ENCODE assay signal across 9 cellular contexts in genomic region chr20:2507464-2507863, GRCh38. TPM values are rescaled to one million over a fixed set of nuclear protein-coding genes. Genes with fewer than 3 reads are reported as not detected.
A peak's percentile ranks its signal among the peaks of the same experiment; 100 is the strongest.
DNase-seq lines count a peak whose midpoint lies in the region; ATAC-seq and TF ChIP-seq lines count a peak whose summit lies in the region.
"Had no signal": no experiment of that assay in that cellular context is flagged by ENCODE, and none has a peak within 500 bp of the region (broad histone marks: within the 10 kb centered on the region; RNA-seq: fewer than 3 reads in every experiment).

No MANE protein-coding gene starts in this region.

- H3K4me1 Mint-ChIP-seq in T-helper 1 cell treated with Interleukin-12 subunit alpha and Interleukin-12 subunit beta and Interleukin-4 antibody, amounts not matched to agents 30 μg/mL and 1 μg/mL, for 36 hours (ENCODE audit: low read depth), result peaks cover 22% of the 10 kb centered on the region

- no peaks in the 10 kb centered on the region for H3K9me3 ChIP-seq in skeletal muscle satellite cell (replicated peaks; ENCODE audit: low read length)

- H3K27me3 Mint-ChIP-seq in T-helper 1 cell treated with Interleukin-12 subunit alpha and Interleukin-12 subunit beta and Interleukin-4 antibody, amounts not matched to agents 30 μg/mL and 1 μg/mL, for 36 hours (ENCODE audit: low read depth), result peaks cover 15% of the 10 kb centered on the region

- TF ChIP-seq CTCF in RWPE1 (conservative IDR thresholded peaks at IDR 0.05; ENCODE audit: low read depth), result no peak

- no peaks in the 10 kb centered on the region for H3K27me3 ChIP-seq in skeletal muscle satellite cell (ENCODE audit: control insufficient read depth, insufficient read depth, low read length)

- H3K27ac Mint-ChIP-seq in T-helper 1 cell treated with Interleukin-12 subunit alpha and Interleukin-12 subunit beta and Interleukin-4 antibody, amounts not matched to agents 30 μg/mL and 1 μg/mL, for 36 hours, result no peak overlapping the region

- peaks cover 3% of the 10 kb centered on the region for H3K9me3 Mint-ChIP-seq in T-helper 1 cell treated with Interleukin-12 subunit alpha and Interleukin-12 subunit beta and Interleukin-4 antibody, amounts not matched to agents 30 μg/mL and 1 μg/mL, for 36 hours

- peak overlapping the region; percentile 93 for H3K9ac ChIP-seq in skeletal muscle satellite cell (ENCODE audit: low read depth, low read length)

- peaks cover 7% of the 10 kb centered on the region for H3K36me3 Mint-ChIP-seq in T-helper 1 cell treated with Interleukin-12 subunit alpha and Interleukin-12 subunit beta and Interleukin-4 antibody, amounts not matched to agents 30 μg/mL and 1 μg/mL, for 36 hours (ENCODE audit: low read depth)

- ATAC-seq in GM18870 (IDR thresholded peaks at IDR 0.05; ENCODE audit: unreplicated experiment) (no peak), HG03521 (IDR thresholded peaks at IDR 0.05; ENCODE audit: unreplicated experiment) (no peak)

- POLR2A ChIA-PET in RWPE1 (lab: Yijun Ruan, JAX; ENCODE audit: low non-redundant PET), result interaction anchor here (0.8 to 1.2 kb wide), 2 partner anchors 15 to 1289 kb away, joined by 3 to 13 read pairs; partner anchors contain the start of gene CDC25B

- H3K4me3 ChIP-seq in skeletal muscle satellite cell (ENCODE audit: low read length), result peak overlapping the region; percentile 87

- H3K36me3 ChIP-seq in skeletal muscle satellite cell (ENCODE audit: insufficient read depth, low read length), result no peaks in the 10 kb centered on the region

- DNase-seq in T-helper 1 cell, result no peak
- no peak for DNase-seq in RWPE1 (ENCODE audit: low spot score)
- DNase-seq in epithelial cell of prostate (ENCODE audit: low read depth, low spot score), result no peak
- DNase-seq in SK-N-DZ (ENCODE audit: low spot score), result no peak
- DNase-seq: ACHN had no signal

- H3K4me1 ChIP-seq in skeletal muscle satellite cell (ENCODE audit: control insufficient read depth, insufficient read depth, low read length), result peaks cover 10% of the 10 kb centered on the region

- peak overlapping the region; percentile 96 for H3K4me2 ChIP-seq in skeletal muscle satellite cell (ENCODE audit: low read length)

- CTCF ChIA-PET in RWPE1 (lab: Yijun Ruan, JAX), result interaction anchor here (0.6 to 2.6 kb wide), 3 partner anchors 14 to 300 kb away, joined by 4 to 7 read pairs (median 7); no protein-coding TSS in a partner anchor

- peak overlapping the region; percentile 99 for H3K4me3 Mint-ChIP-seq in T-helper 1 cell treated with Interleukin-12 subunit alpha and Interleukin-12 subunit beta and Interleukin-4 antibody, amounts not matched to agents 30 μg/mL and 1 μg/mL, for 36 hours

- H3K27ac ChIP-seq in RWPE1 (peak overlapping the region; percentile 76), epithelial cell of prostate (peak overlapping the region; percentile 50)

RNA-seq across cellular contexts. Expression of gene ZNF343, which starts 1.3 kb away (rescaled TPM):
- 11.8 and 15.2 TPM in 2 replicates for total RNA-seq in skeletal muscle satellite cell (2012; rRNA removed)
- 10.8 and 12.3 TPM in 2 replicates for polyA plus RNA-seq in SK-N-DZ (2014; cell fraction: cytosol; rRNA removed)
- polyA plus RNA-seq in SK-N-DZ (2014; cell fraction: nucleus; rRNA removed), result 15.0 and 24.3 TPM in 2 replicates

RNA-seq across cellular contexts. Expression of gene TMC2, which starts 28.9 kb away (rescaled TPM):
- not detected in 2 replicates for total RNA-seq in skeletal muscle satellite cell (2012; rRNA removed)
- 0.09 and 0.41 TPM in 2 replicates for polyA plus RNA-seq in SK-N-DZ (2014; cell fraction: cytosol; rRNA removed)
- polyA plus RNA-seq in SK-N-DZ (2014; cell fraction: nucleus; rRNA removed), result 0.30 and 1.5 TPM in 2 replicates

RNA-seq across cellular contexts. Expression of gene SNRPB, which starts 36.9 kb away (rescaled TPM):
- 212 and 228 TPM in 2 replicates for total RNA-seq in skeletal muscle satellite cell (2012; rRNA removed)
- 1,780 and 1,783 TPM in 2 replicates for polyA plus RNA-seq in SK-N-DZ (2014; cell fraction: cytosol; rRNA removed)
- 833 and 1,506 TPM in 2 replicates for polyA plus RNA-seq in SK-N-DZ (2014; cell fraction: nucleus; rRNA removed)
